1 cellular context compared by ENCODE assay signal in the genomic region with DNA sequence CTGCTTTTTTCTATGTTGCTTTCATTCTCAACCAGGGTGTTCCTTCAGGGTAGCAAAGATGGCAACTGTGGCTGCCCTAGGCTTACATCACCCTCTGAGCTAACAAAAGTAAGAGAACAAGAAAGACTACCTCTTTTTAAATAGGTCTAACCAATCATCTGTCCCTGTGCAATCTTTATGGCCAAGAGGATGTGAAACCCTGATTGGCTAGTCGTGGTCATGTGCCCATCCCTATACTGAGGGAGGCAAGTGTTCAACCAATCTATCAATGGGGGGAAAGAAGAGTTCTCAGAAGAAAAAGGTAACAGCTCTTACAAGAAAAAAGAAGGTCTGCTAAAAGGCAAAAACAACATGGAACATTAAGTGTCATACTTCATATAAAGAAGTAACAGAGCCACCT.
TF ChIP-seq lines count a peak whose summit lies in the region.

No MANE protein-coding gene starts in this region.

TF ChIP-seq in GM23338, 12 proteins besides CTCF, POLR2A, EP300 and RAD21 (continued from another document):
- TF ChIP-seq, protein P1, sequence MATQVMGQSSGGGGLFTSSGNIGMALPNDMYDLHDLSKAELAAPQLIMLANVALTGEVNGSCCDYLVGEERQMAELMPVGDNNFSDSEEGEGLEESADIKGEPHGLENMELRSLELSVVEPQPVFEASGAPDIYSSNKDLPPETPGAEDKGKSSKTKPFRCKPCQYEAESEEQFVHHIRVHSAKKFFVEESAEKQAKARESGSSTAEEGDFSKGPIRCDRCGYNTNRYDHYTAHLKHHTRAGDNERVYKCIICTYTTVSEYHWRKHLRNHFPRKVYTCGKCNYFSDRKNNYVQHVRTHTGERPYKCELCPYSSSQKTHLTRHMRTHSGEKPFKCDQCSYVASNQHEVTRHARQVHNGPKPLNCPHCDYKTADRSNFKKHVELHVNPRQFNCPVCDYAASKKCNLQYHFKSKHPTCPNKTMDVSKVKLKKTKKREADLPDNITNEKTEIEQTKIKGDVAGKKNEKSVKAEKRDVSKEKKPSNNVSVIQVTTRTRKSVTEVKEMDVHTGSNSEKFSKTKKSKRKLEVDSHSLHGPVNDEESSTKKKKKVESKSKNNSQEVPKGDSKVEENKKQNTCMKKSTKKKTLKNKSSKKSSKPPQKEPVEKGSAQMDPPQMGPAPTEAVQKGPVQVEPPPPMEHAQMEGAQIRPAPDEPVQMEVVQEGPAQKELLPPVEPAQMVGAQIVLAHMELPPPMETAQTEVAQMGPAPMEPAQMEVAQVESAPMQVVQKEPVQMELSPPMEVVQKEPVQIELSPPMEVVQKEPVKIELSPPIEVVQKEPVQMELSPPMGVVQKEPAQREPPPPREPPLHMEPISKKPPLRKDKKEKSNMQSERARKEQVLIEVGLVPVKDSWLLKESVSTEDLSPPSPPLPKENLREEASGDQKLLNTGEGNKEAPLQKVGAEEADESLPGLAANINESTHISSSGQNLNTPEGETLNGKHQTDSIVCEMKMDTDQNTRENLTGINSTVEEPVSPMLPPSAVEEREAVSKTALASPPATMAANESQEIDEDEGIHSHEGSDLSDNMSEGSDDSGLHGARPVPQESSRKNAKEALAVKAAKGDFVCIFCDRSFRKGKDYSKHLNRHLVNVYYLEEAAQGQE (IDR thresholded peaks at IDR 0.05; ENCODE audit: unreplicated experiment): no peak
